15 cellular contexts compared by ENCODE assay signal in genomic region chr13:98406475-98406874, GRCh38.
"Had no signal": no experiment of that assay in that cellular context is flagged by ENCODE, and none has a peak within 500 bp of the region (broad histone marks: within the 10 kb centered on the region; RNA-seq: fewer than 3 reads in every experiment).

No MANE protein-coding gene starts in this region.

- H3K9me3 ChIP-seq: ascending aorta, gastroesophageal sphincter, heart right ventricle, thoracic aorta had no signal

- H3K4me3 ChIP-seq: ascending aorta, cardiac muscle cell, dorsolateral prefrontal cortex, gastroesophageal sphincter, heart right ventricle, thoracic aorta had no signal

- H3K4me1 Mint-ChIP-seq: stimulated activated effector memory CD8-positive, alpha-beta T cell treated with anti-CD3 and anti-CD28 coated beads, Interleukin-12 subunit alpha, Interleukin-12 subunit beta, amount 100 ng/mL, for 72 hours had no signal

- H3K4me3 Mint-ChIP-seq: activated naive CD4-positive, alpha-beta T cell treated with anti-CD3 and anti-CD28 coated beads for 36 hours; neural crest cell; stimulated activated effector memory CD8-positive, alpha-beta T cell treated with anti-CD3 and anti-CD28 coated beads, Interleukin-12 subunit alpha, Interleukin-12 subunit beta, amount 100 ng/mL, for 72 hours had no signal

- H3K27me3 ChIP-seq: ascending aorta, cardiac muscle cell, gastroesophageal sphincter, heart right ventricle had no signal

- H3K4me1 ChIP-seq: ascending aorta, gastroesophageal sphincter had no signal

- ATAC-seq: gastroesophageal sphincter; stimulated activated effector memory CD8-positive, alpha-beta T cell treated with anti-CD3 and anti-CD28 coated beads, Interleukin-12 subunit alpha, Interleukin-12 subunit beta, amount 100 ng/mL, for 72 hours had no signal

- DNase-seq: activated CD4-positive, alpha-beta T cell treated with anti-CD3 and anti-CD28 coated beads, Interleukin-2, amount 50 U/mL, for 4 hours; activated CD4-positive, CD25-positive, alpha-beta regulatory T cell treated with anti-CD3 and anti-CD28 coated beads, Interleukin-2, amount 50 U/mL, for 72 hours; activated naive CD4-positive, alpha-beta T cell treated with anti-CD3 and anti-CD28 coated beads for 36 hours; dorsolateral prefrontal cortex; erythroblast; heart right ventricle; midbrain; retina had no signal

- H3K36me3 Mint-ChIP-seq: stimulated activated effector memory CD8-positive, alpha-beta T cell treated with anti-CD3 and anti-CD28 coated beads, Interleukin-12 subunit alpha, Interleukin-12 subunit beta, amount 100 ng/mL, for 72 hours had no signal

- H3K27ac Mint-ChIP-seq: activated naive CD4-positive, alpha-beta T cell treated with anti-CD3 and anti-CD28 coated beads for 36 hours; activated T-helper 2 cell treated with anti-CD3 and anti-CD28 coated beads, Interferon-gamma antibody, Interleukin-2, Interleukin-4, amounts not matched to agents 10 μg/mL and 5 μg/mL and 100 μg/mL, durations not matched to agents 14 hours and 24 hours and 36 hours; stimulated activated effector memory CD8-positive, alpha-beta T cell treated with anti-CD3 and anti-CD28 coated beads, Interleukin-12 subunit alpha, Interleukin-12 subunit beta, amount 100 ng/mL, for 72 hours had no signal

- H3K27ac ChIP-seq: ascending aorta, cardiac muscle cell, gastroesophageal sphincter, heart right ventricle, thoracic aorta had no signal

- H3K36me3 ChIP-seq: ascending aorta, cardiac muscle cell, thoracic aorta had no signal

- H3K9me3 Mint-ChIP-seq: activated naive CD4-positive, alpha-beta T cell treated with anti-CD3 and anti-CD28 coated beads for 36 hours; activated T-helper 2 cell treated with anti-CD3 and anti-CD28 coated beads, Interferon-gamma antibody, Interleukin-2, Interleukin-4, amounts not matched to agents 10 μg/mL and 5 μg/mL and 100 μg/mL, durations not matched to agents 14 hours and 24 hours and 36 hours; neural crest cell; stimulated activated effector memory CD8-positive, alpha-beta T cell treated with anti-CD3 and anti-CD28 coated beads, Interleukin-12 subunit alpha, Interleukin-12 subunit beta, amount 100 ng/mL, for 72 hours had no signal
